ENCODE assay signal across 10 cellular contexts in the genomic region with DNA sequence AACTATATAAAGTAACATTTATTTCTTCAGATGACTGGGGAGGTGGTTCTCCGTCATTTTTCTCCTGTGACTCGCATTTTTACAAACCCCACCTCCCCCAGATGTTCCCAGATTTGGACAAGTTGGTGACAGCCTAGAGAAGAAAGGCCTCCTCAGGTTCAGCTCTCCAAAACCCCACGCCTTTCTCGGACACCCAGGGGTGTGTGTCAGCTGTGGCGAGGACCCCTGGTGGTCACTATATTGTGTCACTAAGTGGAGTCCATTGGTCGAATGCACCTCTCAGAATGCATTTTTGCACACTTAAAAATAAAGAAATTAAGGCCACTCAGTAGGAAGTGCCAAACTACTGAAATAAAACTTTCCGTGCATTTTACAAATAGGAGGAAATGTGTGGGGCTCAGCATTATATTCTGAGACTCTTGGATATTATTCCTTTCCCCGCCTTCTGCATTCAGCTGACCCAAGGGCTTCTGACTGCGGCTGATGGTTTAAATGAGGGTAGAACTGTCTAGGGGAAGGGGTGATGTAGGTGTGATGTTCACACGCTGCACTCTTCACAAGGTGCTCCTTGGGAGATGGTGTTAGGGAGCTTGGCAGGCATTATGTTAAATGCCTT. TPM values are rescaled to one million over a fixed set of nuclear protein-coding genes. Genes with fewer than 3 reads are reported as not detected.
A peak's percentile ranks its signal among the peaks of the same experiment; 100 is the strongest.
DNase-seq lines count a peak whose midpoint lies in the region; ATAC-seq and TF ChIP-seq lines count a peak whose summit lies in the region.
"Had no signal": no experiment of that assay in that cellular context is flagged by ENCODE, and none has a peak within 500 bp of the region (broad histone marks: within the 10 kb centered on the region; RNA-seq: fewer than 3 reads in every experiment).

No MANE protein-coding gene starts in this region.

- intact Hi-C loops in upper lobe of right lung (cut with DNase I): no loop called here

- H3K27ac ChIP-seq in upper lobe of right lung: no peak overlapping the region
- H3K27ac ChIP-seq: SK-N-MC, skin epidermis had no signal

- peak overlapping the region in 4 of 10 donors; percentile 23 to 58 (median 52) for H3K27ac Mint-ChIP-seq in naive thymus-derived CD8-positive, alpha-beta T cell

- no peaks in the 10 kb centered on the region for H3K4me1 ChIP-seq in upper lobe of right lung

- H3K4me3 ChIP-seq in H7 (ENCODE audit: insufficient read depth, low read depth, low read length): no peak overlapping the region
- H3K4me3 ChIP-seq in upper lobe of right lung: no peak overlapping the region
- H3K4me3 ChIP-seq: SK-N-MC, skin epidermis had no signal

- H3K4me3 Mint-ChIP-seq in naive thymus-derived CD8-positive, alpha-beta T cell: no peak overlapping the region

- ATAC-seq in naive thymus-derived CD8-positive, alpha-beta T cell: peak; percentile 59 to 72
- ATAC-seq in upper lobe of right lung: peak; percentile 74

- peaks cover 0 to 4% (median 2%) of the 10 kb centered on the region in 4 donors for H3K4me1 Mint-ChIP-seq in naive thymus-derived CD8-positive, alpha-beta T cell

- peak; percentile 53 for TF ChIP-seq CTCF in upper lobe of right lung (IDR thresholded peaks at IDR 0.05)

- H3K36me3 ChIP-seq in H7 (replicated peaks; ENCODE audit: control insufficient read depth, insufficient read depth, low read length) (peaks cover 17% of the 10 kb centered on the region), upper lobe of right lung (peaks cover 85% of the 10 kb centered on the region)

- DNase-seq in COLO668 (lab: John Stamatoyannopoulos, UW; ENCODE audit: unreplicated experiment): peak; percentile 38
- DNase-seq in H7: peak; percentile 53
- peak; percentile 7 for DNase-seq in T follicular helper cell (ENCODE audit: low read depth)
- peak; percentile 20 to 59 for DNase-seq in dermis microvascular lymphatic vessel endothelial cell (ENCODE audit: low read depth in 2 of 2)
- DNase-seq in naive thymus-derived CD8-positive, alpha-beta T cell: peak; percentile 13 to 69 (median 30)
- DNase-seq in upper lobe of right lung: no peak
- no peak for DNase-seq in SIG-M5 (lab: John Stamatoyannopoulos, UW)
- DNase-seq in A172 (ENCODE audit: low spot score): no peak

- POLR2A ChIA-PET in naive thymus-derived CD8-positive, alpha-beta T cell (lab: Charles Lee): no interaction called here

- H3K36me3 Mint-ChIP-seq in naive thymus-derived CD8-positive, alpha-beta T cell: peaks cover 0 to 66% (median 0%) of the 10 kb centered on the region in 3 donors

- H3K9me3 ChIP-seq in upper lobe of right lung: no peaks in the 10 kb centered on the region

- H3K27me3 ChIP-seq in H7 (ENCODE audit: control insufficient read depth, insufficient read depth, low read length): no peaks in the 10 kb centered on the region
- no peaks in the 10 kb centered on the region for H3K27me3 ChIP-seq in upper lobe of right lung

- H3K27me3 Mint-ChIP-seq in naive thymus-derived CD8-positive, alpha-beta T cell: no peaks in the 10 kb centered on the region

- no peaks in the 10 kb centered on the region for H3K9me3 Mint-ChIP-seq in naive thymus-derived CD8-positive, alpha-beta T cell

RNA-seq across cellular contexts. Expression of gene ACO1, which starts 47.6 kb away (rescaled TPM):
- 35.2 and 40.6 TPM in 2 replicates for total RNA-seq in H7 (2014; rRNA removed; shearing (Covaris generic))
- total RNA-seq in dermis microvascular lymphatic vessel endothelial cell (22.9 and 41.8 TPM in 2 replicates), upper lobe of right lung (32.9 TPM)
- total RNA-seq in naive thymus-derived CD8-positive, alpha-beta T cell: 10 to 100 TPM; 10.3 to 11.0 TPM
- polyA plus RNA-seq in naive thymus-derived CD8-positive, alpha-beta T cell: 10 to 100 TPM in 2 of 3 donors, 1 to 10 TPM in 1; 8.3 to 14.5 (median 13.1) TPM
- total RNA-seq in A172 (2014; rRNA removed; shearing (Covaris generic)): 55.9 and 56.6 TPM in 2 replicates

Comparison
In these comparisons a context has a peak if more than half of its experiments do, and no peak if none do; other contexts are left out.
1. DNase-seq: peak in COLO668 (single experiment), H7 (single experiment), T follicular helper cell (single experiment), dermis microvascular lymphatic vessel endothelial cell (2 of 2) and naive thymus-derived CD8-positive, alpha-beta T cell (10 of 10); none in upper lobe of right lung (single experiment), SIG-M5 (single experiment) and A172 (single experiment).